Comparison of ENCODE assay signal across 30 cellular contexts in the genomic region with DNA sequence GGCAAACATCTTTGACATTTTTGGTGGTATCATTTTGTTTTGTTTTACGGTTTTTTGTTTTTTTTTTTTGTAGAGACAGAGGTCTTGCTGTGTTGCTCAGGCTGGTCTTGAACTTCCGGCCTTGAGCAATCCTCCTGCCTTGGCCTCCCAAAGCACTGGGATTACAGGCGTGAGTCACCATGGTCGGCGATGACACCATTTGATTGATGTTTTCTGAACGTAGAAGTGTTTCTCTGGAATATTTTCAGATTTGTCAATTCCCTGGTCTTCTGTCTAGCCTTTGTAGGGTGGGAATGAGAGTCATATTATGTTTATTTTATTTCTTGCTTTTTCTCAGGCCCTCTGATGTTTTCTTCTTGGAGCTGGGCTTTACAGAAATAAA.
"Had no signal": no experiment of that assay in that cellular context is flagged by ENCODE, and none has a peak within 500 bp of the region (broad histone marks: within the 10 kb centered on the region; RNA-seq: fewer than 3 reads in every experiment).

No MANE protein-coding gene starts in this region.

- H3K27ac Mint-ChIP-seq: activated CD4-positive, alpha-beta memory T cell treated with anti-CD3 and anti-CD28 coated beads, Interleukin-2, amount 10 ng/mL, durations not matched to agents 7 days and 5 days; activated CD4-positive, alpha-beta T cell treated with anti-CD3 and anti-CD28 coated beads, Interleukin-2, amount 10 ng/mL, durations not matched to agents 24 days and 14 days; activated T-helper 17 cell treated with anti-CD3 and anti-CD28 coated beads, Interleukin-2, amount 50 U/mL, for 72 hours; effector memory CD8-positive, alpha-beta T cell; stimulated activated memory B cell treated with anti-CD40 and anti-IgM and Interleukin-4, amounts not matched to agents 10 μg/mL and 1 μg/mL and 100 μg/mL, for 72 hours; stimulated activated naive CD8-positive, alpha-beta T cell treated with anti-CD3 and anti-CD28 coated beads, Interleukin-15, amount 100 ng/mL, for 72 hours; T-helper 1 cell treated with Interleukin-12 subunit alpha and Interleukin-12 subunit beta and Interleukin-4 antibody, amounts not matched to agents 30 μg/mL and 1 μg/mL, for 36 hours had no signal

- H3K9me3 Mint-ChIP-seq: activated CD4-positive, alpha-beta memory T cell treated with anti-CD3 and anti-CD28 coated beads, Interleukin-2, amount 10 ng/mL, durations not matched to agents 7 days and 5 days; activated CD4-positive, alpha-beta T cell treated with anti-CD3 and anti-CD28 coated beads, Interleukin-2, amount 10 ng/mL, durations not matched to agents 24 days and 14 days; activated T-cell treated with anti-CD3 and anti-CD28 coated beads, Interleukin-2, amount 50 U/mL, for 4 hours; activated T-helper 17 cell treated with anti-CD3 and anti-CD28 coated beads, Interleukin-2, amount 50 U/mL, for 72 hours; effector memory CD8-positive, alpha-beta T cell; stimulated activated memory B cell treated with anti-CD40 and anti-IgM and Interleukin-4, amounts not matched to agents 10 μg/mL and 1 μg/mL and 100 μg/mL, for 72 hours; stimulated activated naive CD8-positive, alpha-beta T cell treated with anti-CD3 and anti-CD28 coated beads, Interleukin-15, amount 100 ng/mL, for 72 hours; T-helper 1 cell treated with Interleukin-12 subunit alpha and Interleukin-12 subunit beta and Interleukin-4 antibody, amounts not matched to agents 30 μg/mL and 1 μg/mL, for 36 hours had no signal

- H3K27me3 ChIP-seq: foreskin keratinocyte, heart right ventricle, pancreas, sigmoid colon, upper lobe of left lung had no signal

- H3K27me3 Mint-ChIP-seq: activated CD4-positive, alpha-beta memory T cell treated with anti-CD3 and anti-CD28 coated beads, Interleukin-2, amount 10 ng/mL, durations not matched to agents 7 days and 5 days; activated CD4-positive, alpha-beta T cell treated with anti-CD3 and anti-CD28 coated beads, Interleukin-2, amount 10 ng/mL, durations not matched to agents 24 days and 14 days; activated T-helper 17 cell treated with anti-CD3 and anti-CD28 coated beads, Interleukin-2, amount 50 U/mL, for 72 hours; stimulated activated naive CD8-positive, alpha-beta T cell treated with anti-CD3 and anti-CD28 coated beads, Interleukin-15, amount 100 ng/mL, for 72 hours had no signal

- H3K27ac ChIP-seq: foreskin keratinocyte, heart right ventricle, prostate gland, sigmoid colon, upper lobe of left lung had no signal

- H3K36me3 ChIP-seq: heart right ventricle, pancreas, prostate gland, sigmoid colon, upper lobe of left lung had no signal

- H3K4me1 ChIP-seq: heart right ventricle, prostate gland, sigmoid colon, upper lobe of left lung had no signal

- H3K36me3 Mint-ChIP-seq: stimulated activated memory B cell treated with anti-CD40 and anti-IgM and Interleukin-4, amounts not matched to agents 10 μg/mL and 1 μg/mL and 100 μg/mL, for 72 hours had no signal

- DNase-seq: activated CD4-positive, alpha-beta memory T cell treated with anti-CD3 and anti-CD28 coated beads, Interleukin-2, amount 10 ng/mL, durations not matched to agents 7 days and 5 days; activated CD4-positive, CD25-positive, alpha-beta regulatory T cell treated with anti-CD3 and anti-CD28 coated beads, Interleukin-2, amount 50 U/mL, for 72 hours; activated CD8-positive, alpha-beta memory T cell treated with anti-CD3 and anti-CD28 coated beads, Interleukin-2, amount 50 U/mL, for 48 hours; activated gamma-delta T cell treated with Interleukin-2 at 50 U/mL for 16 hours; activated naive CD4-positive, alpha-beta T cell treated with anti-CD3 and anti-CD28 coated beads, Interleukin-2, amount 50 U/mL, for 16 hours; activated T-cell treated with anti-CD3 and anti-CD28 coated beads, Interleukin-2, amount 50 U/mL, for 4 hours; amygdala; caudate nucleus; cortex of kidney; effector memory CD8-positive, alpha-beta T cell; erythroblast; foreskin keratinocyte; heart right ventricle; kidney glomerular epithelial cell; retina; sigmoid colon; small intestine; stimulated activated CD4-positive, alpha-beta T cell treated with anti-CD3 and anti-CD28 coated beads, Interleukin-4, amount 100 ng/mL, for 4 hours; stimulated activated CD8-positive, alpha-beta memory T cell treated with anti-CD3 and anti-CD28 coated beads, Interleukin-4, amount 100 ng/mL, for 48 hours; stimulated activated naive CD8-positive, alpha-beta T cell treated with anti-CD3 and anti-CD28 coated beads, Interleukin-15, amount 100 ng/mL, for 72 hours; substantia nigra; T1000; upper lobe of left lung had no signal

- H3K9me3 ChIP-seq: heart right ventricle, pancreas, prostate gland, sigmoid colon, upper lobe of left lung had no signal

- H3K4me3 ChIP-seq: heart right ventricle, pancreas, prostate gland, sigmoid colon, upper lobe of left lung had no signal

- H3K4me3 Mint-ChIP-seq: activated CD4-positive, alpha-beta memory T cell treated with anti-CD3 and anti-CD28 coated beads, Interleukin-2, amount 10 ng/mL, durations not matched to agents 7 days and 5 days; activated CD4-positive, alpha-beta T cell treated with anti-CD3 and anti-CD28 coated beads, Interleukin-2, amount 10 ng/mL, durations not matched to agents 24 days and 14 days; activated T-cell treated with anti-CD3 and anti-CD28 coated beads, Interleukin-2, amount 50 U/mL, for 4 hours; activated T-helper 17 cell treated with anti-CD3 and anti-CD28 coated beads, Interleukin-2, amount 50 U/mL, for 72 hours; effector memory CD8-positive, alpha-beta T cell; stimulated activated memory B cell treated with anti-CD40 and anti-IgM and Interleukin-4, amounts not matched to agents 10 μg/mL and 1 μg/mL and 100 μg/mL, for 72 hours; stimulated activated naive CD8-positive, alpha-beta T cell treated with anti-CD3 and anti-CD28 coated beads, Interleukin-15, amount 100 ng/mL, for 72 hours; T-helper 1 cell treated with Interleukin-12 subunit alpha and Interleukin-12 subunit beta and Interleukin-4 antibody, amounts not matched to agents 30 μg/mL and 1 μg/mL, for 36 hours had no signal

- ATAC-seq: activated T-cell treated with anti-CD3 and anti-CD28 coated beads, Interleukin-2, amount 50 U/mL, for 4 hours; activated T-helper 17 cell treated with anti-CD3 and anti-CD28 coated beads, Interleukin-2, amount 50 U/mL, for 72 hours; effector memory CD8-positive, alpha-beta T cell; foreskin keratinocyte; heart right ventricle; left lobe of liver; stimulated activated memory B cell treated with anti-CD40 and anti-IgM and Interleukin-4, amounts not matched to agents 10 μg/mL and 1 μg/mL and 100 μg/mL, for 72 hours; stimulated activated naive CD8-positive, alpha-beta T cell treated with anti-CD3 and anti-CD28 coated beads, Interleukin-15, amount 100 ng/mL, for 72 hours had no signal
